12 cellular contexts compared by ENCODE assay signal in the genomic region with DNA sequence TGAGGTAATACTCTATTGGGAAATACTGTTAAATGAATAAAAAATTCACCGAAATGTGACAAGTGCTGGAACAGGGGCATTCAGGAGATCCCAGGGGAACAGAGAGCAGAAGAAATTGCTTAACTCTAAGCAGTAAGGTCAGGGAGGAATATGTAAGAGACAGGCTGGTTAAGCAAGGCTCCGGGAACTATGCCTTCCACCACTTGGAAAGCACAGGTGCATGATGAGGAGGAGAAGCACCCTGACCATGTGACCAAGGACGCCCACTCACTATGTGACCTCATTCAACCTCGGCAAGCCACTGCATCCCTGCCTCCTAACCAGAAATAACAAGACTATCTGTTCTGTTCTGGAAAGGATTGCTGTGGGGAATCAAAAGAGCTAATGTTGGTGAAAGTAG.
DNase-seq lines count a peak whose midpoint lies in the region; ATAC-seq and TF ChIP-seq lines count a peak whose summit lies in the region.
"Had no signal": no experiment of that assay in that cellular context is flagged by ENCODE, and none has a peak within 500 bp of the region (broad histone marks: within the 10 kb centered on the region; RNA-seq: fewer than 3 reads in every experiment).

No MANE protein-coding gene starts in this region.

- 58 to 65% methylated on average over 4 of the region's 4 CpGs for WGBS in heart right ventricle, 2 donors

- H3K27ac ChIP-seq in heart right ventricle (peak overlapping the region in 1 of 10 donors; percentile 9), gastrocnemius medialis (no peak overlapping the region)
- H3K27ac ChIP-seq: cardiac muscle cell, RWPE1 had no signal

- peak; percentile 51 for DNase-seq in activated CD4-positive, alpha-beta T cell treated with anti-CD3 and anti-CD28 coated beads for 36 hours
- no peak for DNase-seq in activated CD4-positive, alpha-beta T cell treated with anti-CD3 and anti-CD28 coated beads, Interleukin-2, amount 10 ng/mL, durations not matched to agents 7 days and 5 days
- DNase-seq in heart right ventricle, result peak; percentile 24 to 46
- peak; percentile 69 to 84 for DNase-seq in gastrocnemius medialis
- DNase-seq in NCI-H187 (lab: John Stamatoyannopoulos, UW), result no peak
- no peak for DNase-seq in glomerular visceral epithelial cell (ENCODE audit: extremely low spot score)
- DNase-seq: activated effector memory CD4-positive, alpha-beta T cell treated with Interleukin-2 at 50 U/mL for 16 hours; trophoblast cell had no signal

- no peak for TF ChIP-seq POLR2A in gastrocnemius medialis (IDR thresholded peaks at IDR 0.05)

- H3K9me3 ChIP-seq in heart right ventricle, result no peaks in the 10 kb centered on the region
- no peaks in the 10 kb centered on the region for H3K9me3 ChIP-seq in gastrocnemius medialis

- CTCF ChIA-PET in activated CD4-positive, alpha-beta T cell treated with anti-CD3 and anti-CD28 coated beads for 36 hours (lab: Charles Lee), result no interaction called here
- CTCF ChIA-PET in activated CD4-positive, alpha-beta T cell treated with anti-CD3 and anti-CD28 coated beads, Interleukin-2, amount 10 ng/mL, durations not matched to agents 7 days and 5 days (lab: Charles Lee), result no interaction called here

- H3K27me3 ChIP-seq in heart right ventricle (no peaks in the 10 kb centered on the region), gastrocnemius medialis (no peaks in the 10 kb centered on the region)
- H3K27me3 ChIP-seq: cardiac muscle cell had no signal

- no peak for ATAC-seq in activated CD4-positive, alpha-beta T cell treated with anti-CD3 and anti-CD28 coated beads for 36 hours
- peak; percentile 58 for ATAC-seq in activated T-helper 17 cell treated with anti-CD3 and anti-CD28 coated beads, Interleukin-2, amount 50 U/mL, for 72 hours (replicated peaks)
- ATAC-seq in heart right ventricle (peak; percentile 55 to 97 (median 84)), gastrocnemius medialis (peak; percentile 97), HG03135 (IDR thresholded peaks at IDR 0.05; ENCODE audit: unreplicated experiment) (no peak)

- POLR2A ChIA-PET in activated CD4-positive, alpha-beta T cell treated with anti-CD3 and anti-CD28 coated beads for 36 hours (lab: Charles Lee), result no interaction called here
- POLR2A ChIA-PET in activated CD4-positive, alpha-beta T cell treated with anti-CD3 and anti-CD28 coated beads, Interleukin-2, amount 10 ng/mL, durations not matched to agents 7 days and 5 days (lab: Charles Lee), result no interaction called here

- no peaks in the 10 kb centered on the region for H3K27me3 Mint-ChIP-seq in activated CD4-positive, alpha-beta T cell treated with anti-CD3 and anti-CD28 coated beads for 36 hours
- H3K27me3 Mint-ChIP-seq in activated CD4-positive, alpha-beta T cell treated with anti-CD3 and anti-CD28 coated beads, Interleukin-2, amount 10 ng/mL, durations not matched to agents 7 days and 5 days, result no peaks in the 10 kb centered on the region
- H3K27me3 Mint-ChIP-seq in activated T-helper 17 cell treated with anti-CD3 and anti-CD28 coated beads, Interleukin-2, amount 50 U/mL, for 72 hours, result no peaks in the 10 kb centered on the region

- H3K27ac Mint-ChIP-seq in activated CD4-positive, alpha-beta T cell treated with anti-CD3 and anti-CD28 coated beads for 36 hours, result no peak overlapping the region
- H3K27ac Mint-ChIP-seq in activated CD4-positive, alpha-beta T cell treated with anti-CD3 and anti-CD28 coated beads, Interleukin-2, amount 10 ng/mL, durations not matched to agents 7 days and 5 days, result no peak overlapping the region
- no peak overlapping the region for H3K27ac Mint-ChIP-seq in activated T-helper 17 cell treated with anti-CD3 and anti-CD28 coated beads, Interleukin-2, amount 50 U/mL, for 72 hours

- H3K4me3 ChIP-seq in heart right ventricle (no peak overlapping the region), gastrocnemius medialis (no peak overlapping the region)
- H3K4me3 ChIP-seq: cardiac muscle cell had no signal

- no peaks in the 10 kb centered on the region for H3K9me3 Mint-ChIP-seq in activated CD4-positive, alpha-beta T cell treated with anti-CD3 and anti-CD28 coated beads for 36 hours (ENCODE audit: low read depth)
- no peaks in the 10 kb centered on the region for H3K9me3 Mint-ChIP-seq in activated CD4-positive, alpha-beta T cell treated with anti-CD3 and anti-CD28 coated beads, Interleukin-2, amount 10 ng/mL, durations not matched to agents 7 days and 5 days
- H3K9me3 Mint-ChIP-seq in activated T-helper 17 cell treated with anti-CD3 and anti-CD28 coated beads, Interleukin-2, amount 50 U/mL, for 72 hours, result no peaks in the 10 kb centered on the region

- TF ChIP-seq CTCF in heart right ventricle (IDR thresholded peaks at IDR 0.05) (no peak), gastrocnemius medialis (IDR thresholded peaks at IDR 0.05 in 4 of 5, conservative IDR thresholded peaks at IDR 0.05 in 1 of 5) (no peak)

- in situ Hi-C loops in gastrocnemius medialis (cut with MboI; ENCODE audit: low sequenced_read_pairs in 4 of 4), result loop anchor here in 1 of 4 donors (25.0 kb wide), 1 partner anchor 257 kb away; no protein-coding TSS in a partner anchor

- H3K4me1 ChIP-seq in heart right ventricle, result peaks cover 0 to 22% (median 3%) of the 10 kb centered on the region in 9 donors
- H3K4me1 ChIP-seq in gastrocnemius medialis, result peaks cover 0 to 13% of the 10 kb centered on the region in 2 donors

- intact Hi-C loops in activated CD4-positive, alpha-beta T cell treated with anti-CD3 and anti-CD28 coated beads for 36 hours (cut with DNase I, micrococcal nuclease), result loop anchor here in 1 of 2 experiments (10.0 kb wide), 1 partner anchor 605 kb away; no protein-coding TSS in a partner anchor
- intact Hi-C loops in heart right ventricle (cut with DNase I) (loop anchor here in 7 of 10 donors (5.0 to 10.0 kb wide), 4 partner anchors 265 to 605 kb away; no protein-coding TSS in a partner anchor), gastrocnemius medialis (cut with DNase I; ENCODE audit: low total_unique reads) (loop anchor here (10.0 kb wide), 3 partner anchors 215 to 605 kb away; a partner anchor contains a TSS)

- peaks cover 0 to 8% (median 0%) of the 10 kb centered on the region in 9 donors for H3K36me3 ChIP-seq in heart right ventricle
- no peaks in the 10 kb centered on the region for H3K36me3 ChIP-seq in gastrocnemius medialis
- H3K36me3 ChIP-seq: cardiac muscle cell had no signal

- H3K4me1 Mint-ChIP-seq in activated CD4-positive, alpha-beta T cell treated with anti-CD3 and anti-CD28 coated beads for 36 hours, result peaks cover 17% of the 10 kb centered on the region
- H3K4me1 Mint-ChIP-seq in activated CD4-positive, alpha-beta T cell treated with anti-CD3 and anti-CD28 coated beads, Interleukin-2, amount 10 ng/mL, durations not matched to agents 7 days and 5 days, result peaks cover 15% of the 10 kb centered on the region
- peaks cover 13% of the 10 kb centered on the region for H3K4me1 Mint-ChIP-seq in activated T-helper 17 cell treated with anti-CD3 and anti-CD28 coated beads, Interleukin-2, amount 50 U/mL, for 72 hours

- H3K36me3 Mint-ChIP-seq in activated CD4-positive, alpha-beta T cell treated with anti-CD3 and anti-CD28 coated beads for 36 hours (ENCODE audit: low read depth), result peaks cover 16% of the 10 kb centered on the region
- peaks cover 16% of the 10 kb centered on the region for H3K36me3 Mint-ChIP-seq in activated CD4-positive, alpha-beta T cell treated with anti-CD3 and anti-CD28 coated beads, Interleukin-2, amount 10 ng/mL, durations not matched to agents 7 days and 5 days (ENCODE audit: low read depth)
- peaks cover 52% of the 10 kb centered on the region for H3K36me3 Mint-ChIP-seq in activated T-helper 17 cell treated with anti-CD3 and anti-CD28 coated beads, Interleukin-2, amount 50 U/mL, for 72 hours (ENCODE audit: low read depth)

- H3K4me3 Mint-ChIP-seq in activated CD4-positive, alpha-beta T cell treated with anti-CD3 and anti-CD28 coated beads for 36 hours, result no peak overlapping the region
- no peak overlapping the region for H3K4me3 Mint-ChIP-seq in activated CD4-positive, alpha-beta T cell treated with anti-CD3 and anti-CD28 coated beads, Interleukin-2, amount 10 ng/mL, durations not matched to agents 7 days and 5 days
- H3K4me3 Mint-ChIP-seq in activated T-helper 17 cell treated with anti-CD3 and anti-CD28 coated beads, Interleukin-2, amount 50 U/mL, for 72 hours, result no peak overlapping the region

Comparison
In these comparisons a context has a peak if more than half of its experiments do, and no peak if none do; other contexts are left out.
1. DNase-seq: peak in activated CD4-positive, alpha-beta T cell treated with anti-CD3 and anti-CD28 coated beads for 36 hours (single experiment), heart right ventricle (2 of 2) and gastrocnemius medialis (2 of 2); none in activated CD4-positive, alpha-beta T cell treated with anti-CD3 and anti-CD28 coated beads, Interleukin-2, amount 10 ng/mL, durations not matched to agents 7 days and 5 days (single experiment), NCI-H187 (0 of 2) and glomerular visceral epithelial cell (single experiment).
2. ATAC-seq: peak in activated T-helper 17 cell treated with anti-CD3 and anti-CD28 coated beads, Interleukin-2, amount 50 U/mL, for 72 hours (single experiment), heart right ventricle (8 of 8) and gastrocnemius medialis (2 of 2); none in activated CD4-positive, alpha-beta T cell treated with anti-CD3 and anti-CD28 coated beads for 36 hours (single experiment) and HG03135 (single experiment).